19 cellular contexts compared by ENCODE assay signal in the genomic region with DNA sequence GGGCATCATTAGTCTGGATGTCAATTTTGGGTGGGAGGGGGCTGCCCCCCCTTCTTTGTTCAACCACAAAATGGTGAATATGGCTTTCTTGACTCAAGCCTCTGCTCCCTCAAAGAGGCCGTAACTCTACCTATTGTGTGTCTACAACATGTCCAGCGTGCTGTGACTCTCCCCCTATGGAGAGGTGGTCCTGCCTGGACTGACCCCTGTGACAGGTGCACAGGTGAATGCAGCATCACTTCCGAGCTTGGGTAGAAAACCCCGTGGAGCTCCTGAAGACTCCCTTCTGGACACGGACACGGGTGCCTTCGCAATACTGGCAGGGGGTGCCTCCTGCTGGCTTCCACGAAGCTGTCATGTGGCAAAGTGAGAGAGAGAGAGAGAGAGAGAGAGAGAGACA.
"Had no signal": no experiment of that assay in that cellular context is flagged by ENCODE, and none has a peak within 500 bp of the region (broad histone marks: within the 10 kb centered on the region; RNA-seq: fewer than 3 reads in every experiment).

No MANE protein-coding gene starts in this region.

- ATAC-seq: foreskin keratinocyte; lower lobe of right lung; natural killer cell treated with Interleukin-12 subunit alpha and Interleukin-12 subunit beta and Interleukin-15 and Interleukin-18, amount 100 ng/mL, for 72 hours; sciatic nerve had no signal

- H3K4me1 ChIP-seq: colonic mucosa, foreskin keratinocyte, left ventricle myocardium inferior, neural progenitor cell, parathyroid adenoma had no signal

- H3K9me3 ChIP-seq: colonic mucosa, lower lobe of right lung, stomach, thoracic aorta, transverse colon had no signal

- H3K27me3 ChIP-seq: colonic mucosa, foreskin keratinocyte had no signal

- H3K4me3 ChIP-seq: colonic mucosa, left ventricle myocardium inferior, lower lobe of right lung, neural progenitor cell, stomach, thoracic aorta, transverse colon had no signal

- H3K36me3 ChIP-seq: colonic mucosa, left ventricle myocardium inferior, lower lobe of right lung, neural progenitor cell, stomach, thoracic aorta, transverse colon had no signal

- DNase-seq: colonic mucosa; dermis blood vessel endothelial cell; foreskin keratinocyte; immature natural killer cell; left ventricle myocardium inferior; lower lobe of right lung; midbrain; occipital lobe; stimulated activated CD4-positive, alpha-beta T cell treated with anti-CD3 and anti-CD28 coated beads, Interleukin-2, amount 100 ng/mL, for 24 hours; stimulated activated CD4-positive, alpha-beta T cell treated with anti-CD3 and anti-CD28 coated beads, Interleukin-4, amount 100 ng/mL, for 4 hours; stimulated activated naive CD4-positive, alpha-beta T cell; stomach; substantia nigra; transverse colon had no signal

- H3K27ac ChIP-seq: colonic mucosa, foreskin keratinocyte, left ventricle myocardium inferior, lower lobe of right lung, neural progenitor cell, parathyroid adenoma, stomach, thoracic aorta, transverse colon had no signal
